ENCODE assay signal across 8 cellular contexts in genomic region chr14:63759454-63759853, GRCh38. TPM values are rescaled to one million over a fixed set of nuclear protein-coding genes. Genes with fewer than 3 reads are reported as not detected.
A peak's percentile ranks its signal among the peaks of the same experiment; 100 is the strongest.
DNase-seq lines count a peak whose midpoint lies in the region; ATAC-seq and TF ChIP-seq lines count a peak whose summit lies in the region.

No MANE protein-coding gene starts in this region.

- no peaks in the 10 kb centered on the region for H3K27me3 ChIP-seq in adipocyte (replicated peaks; ENCODE audit: control insufficient read depth, insufficient read depth, low read length)

- peak; percentile 59 for DNase-seq in activated naive CD4-positive, alpha-beta T cell treated with anti-CD3 and anti-CD28 coated beads, Interleukin-2, amount 10 ng/mL, durations not matched to agents 7 days and 5 days
- no peak for DNase-seq in activated naive CD4-positive, alpha-beta T cell (lab: John Stamatoyannopoulos, UW)
- peak; percentile 32 for DNase-seq in adipocyte (ENCODE audit: low read depth)
- DNase-seq in NCI-H1436 treated with DMSO at 0.1 percent for 48 hours (lab: John Stamatoyannopoulos, UW): no peak
- DNase-seq in lower leg skin (ENCODE audit: low spot score in 2 of 2): no peak
- DNase-seq in stimulated activated CD4-positive, alpha-beta T cell treated with anti-CD3 and anti-CD28 coated beads, Interleukin-15, amount 100 ng/mL, for 24 hours: no peak

- no peak for TF ChIP-seq POLR2A in lower leg skin (IDR thresholded peaks at IDR 0.05)

- H3K36me3 Mint-ChIP-seq in activated naive CD4-positive, alpha-beta T cell treated with anti-CD3 and anti-CD28 coated beads, Interleukin-2, amount 10 ng/mL, durations not matched to agents 7 days and 5 days: no peaks in the 10 kb centered on the region
- H3K36me3 Mint-ChIP-seq in stimulated activated naive CD8-positive, alpha-beta T cell treated with anti-CD3 and anti-CD28 coated beads, Interleukin-15, Interleukin-2, amounts not matched to agents 100 ng/mL and 50 ng/mL, for 24 hours (ENCODE audit: low read depth): no peaks in the 10 kb centered on the region

- peak overlapping the region; percentile 97 for H3K27ac Mint-ChIP-seq in activated naive CD4-positive, alpha-beta T cell treated with anti-CD3 and anti-CD28 coated beads, Interleukin-2, amount 10 ng/mL, durations not matched to agents 7 days and 5 days
- peak overlapping the region; percentile 87 for H3K27ac Mint-ChIP-seq in stimulated activated naive CD8-positive, alpha-beta T cell treated with anti-CD3 and anti-CD28 coated beads, Interleukin-15, Interleukin-2, amounts not matched to agents 100 ng/mL and 50 ng/mL, for 24 hours

- H3K9me3 Mint-ChIP-seq in activated naive CD4-positive, alpha-beta T cell treated with anti-CD3 and anti-CD28 coated beads, Interleukin-2, amount 10 ng/mL, durations not matched to agents 7 days and 5 days: no peaks in the 10 kb centered on the region
- no peaks in the 10 kb centered on the region for H3K9me3 Mint-ChIP-seq in stimulated activated naive CD8-positive, alpha-beta T cell treated with anti-CD3 and anti-CD28 coated beads, Interleukin-15, Interleukin-2, amounts not matched to agents 100 ng/mL and 50 ng/mL, for 24 hours

- intact Hi-C loops in lower leg skin (cut with DNase I; ENCODE audit: low total_unique reads): no loop called here

- H3K4me3 ChIP-seq in adipocyte (ENCODE audit: low read length) (peak overlapping the region; percentile 51), lower leg skin (ENCODE audit: low read depth, poor library complexity, severe bottlenecking) (no peak overlapping the region)

- peak overlapping the region; percentile 14 for H3K9ac ChIP-seq in adipocyte (ENCODE audit: low read length)

- no peaks in the 10 kb centered on the region for H3K4me1 ChIP-seq in adipocyte (ENCODE audit: control insufficient read depth, insufficient read depth, low read length)

- CTCF ChIA-PET in activated naive CD4-positive, alpha-beta T cell treated with anti-CD3 and anti-CD28 coated beads, Interleukin-2, amount 10 ng/mL, durations not matched to agents 7 days and 5 days (lab: Charles Lee): no interaction called here

- H3K4me3 Mint-ChIP-seq in activated naive CD4-positive, alpha-beta T cell treated with anti-CD3 and anti-CD28 coated beads, Interleukin-2, amount 10 ng/mL, durations not matched to agents 7 days and 5 days: peak overlapping the region; percentile 64
- peak overlapping the region; percentile 51 for H3K4me3 Mint-ChIP-seq in stimulated activated naive CD8-positive, alpha-beta T cell treated with anti-CD3 and anti-CD28 coated beads, Interleukin-15, Interleukin-2, amounts not matched to agents 100 ng/mL and 50 ng/mL, for 24 hours

- peaks cover 18% of the 10 kb centered on the region for H3K4me1 Mint-ChIP-seq in activated naive CD4-positive, alpha-beta T cell treated with anti-CD3 and anti-CD28 coated beads, Interleukin-2, amount 10 ng/mL, durations not matched to agents 7 days and 5 days
- peaks cover 14% of the 10 kb centered on the region for H3K4me1 Mint-ChIP-seq in stimulated activated naive CD8-positive, alpha-beta T cell treated with anti-CD3 and anti-CD28 coated beads, Interleukin-15, Interleukin-2, amounts not matched to agents 100 ng/mL and 50 ng/mL, for 24 hours (ENCODE audit: low read depth)

- no peaks in the 10 kb centered on the region for H3K36me3 ChIP-seq in adipocyte (ENCODE audit: control insufficient read depth, insufficient read depth, low read length, severe bottlenecking)

- WGBS in lower leg skin, 2 donors: 44 to 53% methylated on average over 5 of the region's 5 CpGs

- ATAC-seq in HG03095 (IDR thresholded peaks at IDR 0.05; ENCODE audit: unreplicated experiment): peak; percentile 62

- H3K9me3 ChIP-seq in adipocyte (ENCODE audit: control insufficient read depth, low read length): no peaks in the 10 kb centered on the region

- no peak for TF ChIP-seq CTCF in lower leg skin (IDR thresholded peaks at IDR 0.05)

- H3K27me3 Mint-ChIP-seq in activated naive CD4-positive, alpha-beta T cell treated with anti-CD3 and anti-CD28 coated beads, Interleukin-2, amount 10 ng/mL, durations not matched to agents 7 days and 5 days: no peaks in the 10 kb centered on the region
- no peaks in the 10 kb centered on the region for H3K27me3 Mint-ChIP-seq in stimulated activated naive CD8-positive, alpha-beta T cell treated with anti-CD3 and anti-CD28 coated beads, Interleukin-15, Interleukin-2, amounts not matched to agents 100 ng/mL and 50 ng/mL, for 24 hours

RNA-seq across cellular contexts. Expression of gene SGPP1, which starts 31.6 kb away (rescaled TPM):
- total RNA-seq in lower leg skin: 10 to 100 TPM in 1 of 4 donors, 1 to 10 TPM in 3; 5.9 to 13.9 (median 6.8) TPM

Comparison
In these comparisons a context has a peak if more than half of its experiments do, and no peak if none do; other contexts are left out.
1. DNase-seq: peak in activated naive CD4-positive, alpha-beta T cell treated with anti-CD3 and anti-CD28 coated beads, Interleukin-2, amount 10 ng/mL, durations not matched to agents 7 days and 5 days (single experiment) and adipocyte (single experiment); none in activated naive CD4-positive, alpha-beta T cell (0 of 4), NCI-H1436 treated with DMSO at 0.1 percent for 48 hours (single experiment), lower leg skin (0 of 2) and stimulated activated CD4-positive, alpha-beta T cell treated with anti-CD3 and anti-CD28 coated beads, Interleukin-15, amount 100 ng/mL, for 24 hours (single experiment).